Comparison of ENCODE assay signal across 8 cellular contexts in genomic region chr6:43758617-43759050, GRCh38. TPM values are rescaled to one million over a fixed set of nuclear protein-coding genes. Genes with fewer than 3 reads are reported as not detected.
A peak's percentile ranks its signal among the peaks of the same experiment; 100 is the strongest.
DNase-seq lines count a peak whose midpoint lies in the region; ATAC-seq and TF ChIP-seq lines count a peak whose summit lies in the region.

No MANE protein-coding gene starts in this region.

- H3K36me3 ChIP-seq in endodermal cell (ENCODE audit: control insufficient read depth, insufficient read depth, low read length) (no peaks in the 10 kb centered on the region), parathyroid adenoma (ENCODE audit: control insufficient read depth, insufficient read depth, low read length) (no peaks in the 10 kb centered on the region)

- peaks cover 20% of the 10 kb centered on the region for H3K4me1 ChIP-seq in endodermal cell (ENCODE audit: control insufficient read depth, insufficient read depth, low read length)
- H3K4me1 ChIP-seq in parathyroid adenoma = no peaks in the 10 kb centered on the region

- TF ChIP-seq CTCF in GM10248 (IDR thresholded peaks at IDR 0.05; ENCODE audit: control extremely low read depth, extremely low read depth, low read depth, missing control alignments) = peak; percentile 77
- TF ChIP-seq CTCF in endodermal cell (conservative IDR thresholded peaks at IDR 0.05) = peak; percentile 92
- TF ChIP-seq CTCF in parathyroid adenoma (IDR thresholded peaks at IDR 0.05) = peak; percentile 49

- no peak overlapping the region for H3K4me2 ChIP-seq in parathyroid adenoma (ENCODE audit: low read length)

- peak; percentile 68 for DNase-seq in GM10248 (ENCODE audit: extremely low spot score)
- DNase-seq in NCI-H69 (lab: John Stamatoyannopoulos, UW) = peak; percentile 73
- DNase-seq in endodermal cell = peak; percentile 91
- no peak for DNase-seq in NCI-H1048 (lab: John Stamatoyannopoulos, UW)
- DNase-seq in NK-92 (lab: John Stamatoyannopoulos, UW; ENCODE audit: unreplicated experiment) = no peak

- no peaks in the 10 kb centered on the region for H3K79me2 ChIP-seq in parathyroid adenoma

- no peak overlapping the region for H3K27ac Mint-ChIP-seq in endodermal cell

- H3K4me3 Mint-ChIP-seq in endodermal cell = no peak overlapping the region

- H3K4me3 ChIP-seq in endodermal cell (ENCODE audit: low read length) (no peak overlapping the region), parathyroid adenoma (ENCODE audit: low read depth, low read length) (no peak overlapping the region)

- H3K9me3 Mint-ChIP-seq in endodermal cell = no peaks in the 10 kb centered on the region

- H3K27me3 Mint-ChIP-seq in endodermal cell (ENCODE audit: insufficient read depth) = no peaks in the 10 kb centered on the region

- H3K27ac ChIP-seq in endodermal cell (ENCODE audit: low read depth, low read length) = no peak overlapping the region
- no peak overlapping the region for H3K27ac ChIP-seq in parathyroid adenoma

- H3K9me3 ChIP-seq in endodermal cell (ENCODE audit: control insufficient read depth, low read length) (no peaks in the 10 kb centered on the region), parathyroid adenoma (ENCODE audit: control insufficient read depth, low read length) (no peaks in the 10 kb centered on the region)

- WGBS in endodermal cell (ENCODE audit: insufficient coverage in 1 of 2, insufficient read length in 1 of 2), 2 experiments = 66 to 92% methylated on average over 5 to 9 of the region's 9 CpGs

- ATAC-seq in GM21381 (IDR thresholded peaks at IDR 0.05; ENCODE audit: unreplicated experiment) (no peak), HG03196 (IDR thresholded peaks at IDR 0.05; ENCODE audit: unreplicated experiment) (no peak)

- no peak overlapping the region for H2AFZ ChIP-seq in parathyroid adenoma

- POLR2A ChIA-PET in GM10248 (lab: Yijun Ruan, JAX) = no interaction called here

- CTCF ChIA-PET in GM10248 (lab: Yijun Ruan, JAX) = interaction anchor here (0.9 to 14.9 kb wide), 13 partner anchors 11 to 155 kb away, joined by 3 to 142 read pairs (median 4); partner anchors contain the start of gene VEGFA

- H3K4me1 Mint-ChIP-seq in endodermal cell = peaks cover 56% of the 10 kb centered on the region

- H3K27me3 ChIP-seq in endodermal cell (ENCODE audit: control insufficient read depth, insufficient read depth, low read length, poor library complexity, severe bottlenecking) = no peaks in the 10 kb centered on the region
- no peaks in the 10 kb centered on the region for H3K27me3 ChIP-seq in parathyroid adenoma (ENCODE audit: control insufficient read depth, insufficient read depth, low read length)

- no peak overlapping the region for H3K9ac ChIP-seq in endodermal cell (ENCODE audit: extremely low read depth, low read length, poor library complexity, severe bottlenecking)
- no peak overlapping the region for H3K9ac ChIP-seq in parathyroid adenoma

- H3K36me3 Mint-ChIP-seq in endodermal cell (ENCODE audit: low read depth) = no peaks in the 10 kb centered on the region

RNA-seq across cellular contexts. Expression of gene VEGFA, which starts 11.4 kb away (rescaled TPM):
- total RNA-seq in endodermal cell = 100 to 1,000 TPM; 163 to 254 TPM
- polyA plus RNA-seq in endodermal cell (2013, experiment 1 of 2) = 129 TPM
- 99.2 TPM for polyA plus RNA-seq in endodermal cell (2013, experiment 2 of 2)

Comparison
In these comparisons a context has a peak if more than half of its experiments do, and no peak if none do; other contexts are left out.
1. DNase-seq: peak in GM10248 (single experiment), NCI-H69 (single experiment) and endodermal cell (single experiment); none in NCI-H1048 (single experiment) and NK-92 (single experiment).
2. Peak in every context shown above with its lines, with median percentiles within 50 percentile points of each other: CTCF ChIP-seq.